In genomic region chr15:74162196-74162536, GRCh38 we compare ENCODE assay signal across 14 cellular contexts. TPM values are rescaled to one million over a fixed set of nuclear protein-coding genes. Genes with fewer than 3 reads are reported as not detected.
"Had no signal": no experiment of that assay in that cellular context is flagged by ENCODE, and none has a peak within 500 bp of the region (broad histone marks: within the 10 kb centered on the region; RNA-seq: fewer than 3 reads in every experiment).

No MANE protein-coding gene starts in this region.

RNA-seq across cellular contexts. Expression of gene ISLR, which starts 11.3 kb away (rescaled TPM):
- total RNA-seq: activated B cell treated with CpG ODN at 0.5 μM for 24 hours; activated CD4-positive, alpha-beta memory T cell treated with anti-CD3 and anti-CD28 coated beads for 36 hours; activated CD4-positive, alpha-beta memory T cell treated with anti-CD3 and anti-CD28 coated beads, Interleukin-2, amount 10 ng/mL, durations not matched to agents 7 days and 5 days; activated CD4-positive, alpha-beta T cell treated with anti-CD3 and anti-CD28 coated beads for 36 hours; activated CD4-positive, alpha-beta T cell treated with anti-CD3 and anti-CD28 coated beads, Interleukin-2, amount 10 ng/mL, durations not matched to agents 24 days and 14 days; activated CD4-positive, alpha-beta T cell treated with anti-CD3 and anti-CD28 coated beads, Interleukin-2, amount 10 ng/mL, durations not matched to agents 7 days and 5 days; activated CD8-positive, alpha-beta memory T cell treated with anti-CD3 and anti-CD28 coated beads for 36 hours; activated CD8-positive, alpha-beta memory T cell treated with anti-CD3 and anti-CD28 coated beads, Interleukin-2, amount 10 ng/mL, durations not matched to agents 7 days and 5 days; activated CD8-positive, alpha-beta T cell treated with anti-CD3 and anti-CD28 coated beads for 36 hours; activated CD8-positive, alpha-beta T cell treated with anti-CD3 and anti-CD28 coated beads, Interleukin-2, amount 10 ng/mL, durations not matched to agents 7 days and 5 days; T-helper 1 cell treated with Interleukin-12 subunit alpha and Interleukin-12 subunit beta and Interleukin-4 antibody, amounts not matched to agents 30 ng/mL and 1 ng/mL, for 36 hours; T-helper 17 cell; T-helper 2 cell treated with Interferon-gamma antibody and Interleukin-4, amounts not matched to agents 100 ng/mL and 5 ng/mL, for 36 hours had no signal

RNA-seq across cellular contexts. Expression of gene ISLR2, which starts 31.8 kb away (rescaled TPM):
- total RNA-seq: activated B cell treated with CpG ODN at 0.5 μM for 24 hours; activated CD4-positive, alpha-beta memory T cell treated with anti-CD3 and anti-CD28 coated beads for 36 hours; activated CD4-positive, alpha-beta T cell treated with anti-CD3 and anti-CD28 coated beads, Interleukin-2, amount 10 ng/mL, durations not matched to agents 24 days and 14 days; activated CD4-positive, alpha-beta T cell treated with anti-CD3 and anti-CD28 coated beads, Interleukin-2, amount 10 ng/mL, durations not matched to agents 7 days and 5 days; activated CD8-positive, alpha-beta memory T cell treated with anti-CD3 and anti-CD28 coated beads for 36 hours; activated CD8-positive, alpha-beta T cell treated with anti-CD3 and anti-CD28 coated beads for 36 hours; activated CD8-positive, alpha-beta T cell treated with anti-CD3 and anti-CD28 coated beads, Interleukin-2, amount 10 ng/mL, durations not matched to agents 7 days and 5 days; T-helper 1 cell treated with Interleukin-12 subunit alpha and Interleukin-12 subunit beta and Interleukin-4 antibody, amounts not matched to agents 30 ng/mL and 1 ng/mL, for 36 hours; T-helper 17 cell; T-helper 2 cell treated with Interferon-gamma antibody and Interleukin-4, amounts not matched to agents 100 ng/mL and 5 ng/mL, for 36 hours had no signal

RNA-seq across cellular contexts. Expression of gene STRA6, which starts 40.4 kb away (rescaled TPM):
- total RNA-seq: activated B cell treated with CpG ODN at 0.5 μM for 24 hours; activated CD4-positive, alpha-beta memory T cell treated with anti-CD3 and anti-CD28 coated beads for 36 hours; activated CD4-positive, alpha-beta memory T cell treated with anti-CD3 and anti-CD28 coated beads, Interleukin-2, amount 10 ng/mL, durations not matched to agents 7 days and 5 days; activated CD4-positive, alpha-beta T cell treated with anti-CD3 and anti-CD28 coated beads for 36 hours; activated CD4-positive, alpha-beta T cell treated with anti-CD3 and anti-CD28 coated beads, Interleukin-2, amount 10 ng/mL, durations not matched to agents 24 days and 14 days; activated CD4-positive, alpha-beta T cell treated with anti-CD3 and anti-CD28 coated beads, Interleukin-2, amount 10 ng/mL, durations not matched to agents 7 days and 5 days; activated CD8-positive, alpha-beta memory T cell treated with anti-CD3 and anti-CD28 coated beads for 36 hours; activated CD8-positive, alpha-beta T cell treated with anti-CD3 and anti-CD28 coated beads, Interleukin-2, amount 10 ng/mL, durations not matched to agents 7 days and 5 days; T-cell; T-helper 1 cell treated with Interleukin-12 subunit alpha and Interleukin-12 subunit beta and Interleukin-4 antibody, amounts not matched to agents 30 ng/mL and 1 ng/mL, for 36 hours; T-helper 17 cell; T-helper 2 cell treated with Interferon-gamma antibody and Interleukin-4, amounts not matched to agents 100 ng/mL and 5 ng/mL, for 36 hours had no signal
